In the genomic region with DNA sequence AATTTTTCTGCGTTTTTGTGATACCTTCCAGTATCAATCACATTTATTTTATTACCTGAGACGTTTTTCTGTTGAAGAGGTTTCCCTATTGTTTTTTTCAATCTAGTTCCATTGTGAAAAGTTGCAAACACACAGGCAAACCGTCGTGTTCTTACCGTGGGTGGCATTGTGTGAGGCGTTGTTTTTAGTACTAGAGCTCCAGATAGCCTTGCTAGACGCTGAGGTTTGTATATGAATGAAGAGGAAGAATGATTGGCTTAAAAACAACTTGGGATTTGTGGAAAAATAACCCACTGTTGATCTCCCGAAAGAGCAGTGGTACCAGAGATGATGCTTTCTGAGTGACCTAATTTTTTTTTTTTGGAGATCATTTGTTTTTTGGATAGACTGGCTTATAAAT, we compare ENCODE assay signal across 8 cellular contexts. TPM values are rescaled to one million over a fixed set of nuclear protein-coding genes. Genes with fewer than 3 reads are reported as not detected.
DNase-seq lines count a peak whose midpoint lies in the region; ATAC-seq and TF ChIP-seq lines count a peak whose summit lies in the region.

No MANE protein-coding gene starts in this region.

- no peaks in the 10 kb centered on the region for H3K9me3 ChIP-seq in SJSA1 (replicated peaks)
- no peaks in the 10 kb centered on the region for H3K9me3 ChIP-seq in skeletal muscle tissue (ENCODE audit: control insufficient read depth in 3 of 3, low read length in 3 of 3)
- no peaks in the 10 kb centered on the region for H3K9me3 ChIP-seq in body of pancreas

- DNase-seq in DMS53 (lab: John Stamatoyannopoulos, UW) (peak; percentile 34), DMS53 treated with DMSO at 0.1 percent for 48 hours (lab: John Stamatoyannopoulos, UW; ENCODE audit: unreplicated experiment) (no peak), SJSA1 (ENCODE audit: low read depth in 1 of 2, low spot score in 2 of 2) (peak in 1 of 2 experiments; percentile 37), fibroblast of villous mesenchyme (ENCODE audit: low read depth) (peak; percentile 17), body of pancreas (no peak), NCI-H1436 (lab: John Stamatoyannopoulos, UW) (no peak), NCI-H524 treated with DMSO at 0.1 percent for 48 hours (lab: John Stamatoyannopoulos, UW) (no peak)

- WGBS in body of pancreas, 2 donors, result 6% methylated on average over 8 of the region's 8 CpGs

- H3K4me1 ChIP-seq in SJSA1 (replicated peaks) (peaks cover 38% of the 10 kb centered on the region), skeletal muscle tissue (ENCODE audit: control insufficient read depth in 3 of 3, insufficient read depth in 3 of 3, low read length in 3 of 3) (peaks cover 4 to 23% (median 18%) of the 10 kb centered on the region in 3 donors), body of pancreas (peaks cover 23% of the 10 kb centered on the region)

- H3K27ac ChIP-seq in SJSA1 (peak overlapping the region; percentile 76), skeletal muscle tissue (ENCODE audit: low read depth, low read length) (no peak overlapping the region), body of pancreas (no peak overlapping the region)

- peak overlapping the region; percentile 81 to 89 (median 82) for H3K9ac ChIP-seq in skeletal muscle tissue (ENCODE audit: low read depth in 1 of 3, low read length in 3 of 3)

- TF ChIP-seq CTCF in fibroblast of villous mesenchyme (IDR thresholded peaks at IDR 0.05; ENCODE audit: insufficient read depth, low read depth, low read length), result no peak
- no peak for TF ChIP-seq CTCF in body of pancreas (IDR thresholded peaks at IDR 0.05)

- intact Hi-C loops in body of pancreas (cut with DNase I), result no loop called here

- H3K4me3 ChIP-seq in SJSA1, result peak overlapping the region; percentile 65
- peak overlapping the region; percentile 95 for H3K4me3 ChIP-seq in fibroblast of villous mesenchyme (ENCODE audit: low read depth, low read length)
- peak overlapping the region; percentile 95 to 99 (median 96) for H3K4me3 ChIP-seq in skeletal muscle tissue (ENCODE audit: low read length in 3 of 3)
- no peak overlapping the region for H3K4me3 ChIP-seq in body of pancreas

- TF ChIP-seq POLR2A in body of pancreas (IDR thresholded peaks at IDR 0.05), result no peak

- peaks cover 26% of the 10 kb centered on the region for H3K36me3 ChIP-seq in SJSA1
- no peaks in the 10 kb centered on the region for H3K36me3 ChIP-seq in skeletal muscle tissue (ENCODE audit: control insufficient read depth in 3 of 3, insufficient read depth in 3 of 3, low read length in 3 of 3)
- no peaks in the 10 kb centered on the region for H3K36me3 ChIP-seq in body of pancreas (replicated peaks in 1 of 2; ENCODE audit: insufficient read depth in 1 of 2, low read depth in 2 of 2)

- ATAC-seq in body of pancreas, result no peak

- H3K27me3 ChIP-seq in SJSA1 (replicated peaks) (no peaks in the 10 kb centered on the region), skeletal muscle tissue (ENCODE audit: control insufficient read depth in 3 of 3, insufficient read depth in 3 of 3, low read length in 3 of 3) (no peaks in the 10 kb centered on the region), body of pancreas (no peaks in the 10 kb centered on the region)

RNA-seq across cellular contexts. Expression of a gene that starts 1.0 kb away (rescaled TPM):
- 25.0 and 32.6 TPM in 2 replicates for total RNA-seq in SJSA1 (2014; rRNA removed; shearing (Covaris generic))
- total RNA-seq in fibroblast of villous mesenchyme (16.1 and 26.8 TPM in 2 replicates), skeletal muscle tissue (9.4 TPM), body of pancreas (1 to 10 TPM; 6.6 to 9.9 TPM)

RNA-seq across cellular contexts. Expression of a gene that starts 1.2 kb away (rescaled TPM):
- total RNA-seq in SJSA1 (2014; rRNA removed; shearing (Covaris generic)), result 21.2 and 23.7 TPM in 2 replicates
- total RNA-seq in fibroblast of villous mesenchyme, result 9.0 and 14.2 TPM in 2 replicates
- 9.4 TPM for total RNA-seq in skeletal muscle tissue
- total RNA-seq in body of pancreas, result 1 to 10 TPM in 1 of 2 donors, under 1 TPM in 1; 0.66 to 1.0 TPM

RNA-seq across cellular contexts. Expression of a gene that starts 23.4 kb away (rescaled TPM):
- total RNA-seq in SJSA1 (2014; rRNA removed; shearing (Covaris generic)), result 20.4 and 74.8 TPM in 2 replicates
- total RNA-seq in fibroblast of villous mesenchyme, result 36.1 and 49.2 TPM in 2 replicates
- 20.9 TPM for total RNA-seq in skeletal muscle tissue
- 10 to 100 TPM in 1 of 2 donors, 1 to 10 TPM in 1; 7.9 to 13.2 TPM for total RNA-seq in body of pancreas

Comparison
In these comparisons a context has a peak if more than half of its experiments do, and no peak if none do; other contexts are left out.
1. DNase-seq: peak in DMS53 (single experiment) and fibroblast of villous mesenchyme (single experiment); none in DMS53 treated with DMSO at 0.1 percent for 48 hours (single experiment), body of pancreas (0 of 4), NCI-H1436 (single experiment) and NCI-H524 treated with DMSO at 0.1 percent for 48 hours (single experiment).
2. H3K4me3 ChIP-seq: peak in SJSA1 (single experiment), fibroblast of villous mesenchyme (single experiment) and skeletal muscle tissue (3 of 3); none in body of pancreas (0 of 2).